In genomic region chr19:17751103-17751911, GRCh38 we compare ENCODE assay signal across 1 cellular context.
A peak's percentile ranks its signal among the peaks of the same experiment; 100 is the strongest.
TF ChIP-seq lines count a peak whose summit lies in the region.

Gene FCHO1 (plus strand): TSS chr19:17751477. CDS start chr19:17755165, 3,688 bp downstream.

TF ChIP-seq in GM12878, 131 proteins besides CTCF, POLR2A, EP300 and RAD21 (continued from another document and continues in another):
- TF ChIP-seq PRDM15 (CRISPR knock-in tag; IDR thresholded peaks at IDR 0.05) (no peak), IRF3 (IDR thresholded peaks at IDR 0.05) (no peak), ATF7 (IDR thresholded peaks at IDR 0.05; ENCODE audit: low read depth) (peak; percentile 70), TCF12 (IDR thresholded peaks at IDR 0.05; ENCODE audit: low read depth, low read length) (peak; percentile 70), YY1 (IDR thresholded peaks at IDR 0.05; ENCODE audit: low read depth, low read length) (peak; percentile 17; the same call in 1 of the 2 replicates), TCF7 (IDR thresholded peaks at IDR 0.05; ENCODE audit: borderline replicate concordance) (no peak), DPF2 (IDR thresholded peaks at IDR 0.05) (peak; percentile 94), ESRRA (IDR thresholded peaks at IDR 0.05; ENCODE audit: low read length) (no peak), IRF5 (IDR thresholded peaks at IDR 0.05; ENCODE audit: borderline replicate concordance) (no peak), PML (IDR thresholded peaks at IDR 0.05; ENCODE audit: low read length) (no peak), SMAD1 (IDR thresholded peaks at IDR 0.05; ENCODE audit: low read depth, partially characterized antibody) (peak; percentile 38), REST (IDR thresholded peaks at IDR 0.05; ENCODE audit: low read depth, low read length) (no peak), POLR2AphosphoS5 (IDR thresholded peaks at IDR 0.05; ENCODE audit: low read length) (peak; percentile 59; the same call in 1 of the 2 replicates), NR2C2 (IDR thresholded peaks at IDR 0.05; ENCODE audit: borderline replicate concordance, control insufficient read depth, insufficient read length, low read depth) (no peak), NR2F1 (conservative IDR thresholded peaks at IDR 0.05) (peak; percentile 95), TCF3 (IDR thresholded peaks at IDR 0.05; ENCODE audit: borderline replicate concordance, insufficient read depth, low read depth, low read length) (peak; percentile 74; the same call in 1 of the 2 replicates), MLLT1 (IDR thresholded peaks at IDR 0.05) (peak; percentile 53; the same call in 1 of the 2 replicates), ATF2 (IDR thresholded peaks at IDR 0.05; ENCODE audit: low read length) (no peak), BCL3 (IDR thresholded peaks at IDR 0.05; ENCODE audit: borderline replicate concordance, insufficient read depth, low read depth, low read length, poor library complexity, severe bottlenecking) (peak; percentile 14), SREBF1 (IDR thresholded peaks at IDR 0.05; ENCODE audit: low read length) (no peak), ETV6 (conservative IDR thresholded peaks at IDR 0.05 in 1 of 2, IDR thresholded peaks at IDR 0.05 in 1 of 2; ENCODE audit: borderline replicate concordance in 1 of 2, low read depth in 1 of 2) (peak in 1 of 2 experiments; percentile 65; a peak in 2 of 4 replicates), KDM1A (IDR thresholded peaks at IDR 0.05; ENCODE audit: borderline replicate concordance) (no peak), MXI1 (IDR thresholded peaks at IDR 0.05; ENCODE audit: low read depth, low read length) (peak; percentile 83), GABPA (IDR thresholded peaks at IDR 0.05; ENCODE audit: low read depth) (no peak), SIX5 (IDR thresholded peaks at IDR 0.05; ENCODE audit: low read depth, low read length, severe bottlenecking) (no peak), GATAD2B (conservative IDR thresholded peaks at IDR 0.05; ENCODE audit: low read depth) (peak; percentile 88), TBL1XR1 (IDR thresholded peaks at IDR 0.05; ENCODE audit: low read depth, low read length) (peak; percentile 89), ZSCAN29 (IDR thresholded peaks at IDR 0.05) (no peak), STAT1 (conservative IDR thresholded peaks at IDR 0.05) (0 out of 2 replicates have a peak, but pooled peaks have one; percentile 12), RFX5 (IDR thresholded peaks at IDR 0.05; ENCODE audit: low read depth, low read length) (peak; percentile 54; the same call in 1 of the 2 replicates), MEF2A (IDR thresholded peaks at IDR 0.05; ENCODE audit: insufficient read depth, low read depth, low read length) (no peak), NBN (IDR thresholded peaks at IDR 0.05) (peak; percentile 78), SP1 (IDR thresholded peaks at IDR 0.05; ENCODE audit: low read depth, low read length) (peak; percentile 47), PKNOX1 (IDR thresholded peaks at IDR 0.05) (peak; percentile 46; the same call in 1 of the 2 replicates), BMI1 (IDR thresholded peaks at IDR 0.05; ENCODE audit: borderline replicate concordance) (no peak), RBBP5 (conservative IDR thresholded peaks at IDR 0.05) (no peak), FOXK2 (IDR thresholded peaks at IDR 0.05) (peak; percentile 78), CBX5 (IDR thresholded peaks at IDR 0.05; ENCODE audit: low read depth) (no peak), TARDBP (IDR thresholded peaks at IDR 0.05; ENCODE audit: borderline replicate concordance) (peak; percentile 26; the same call in 1 of the 2 replicates), IKZF2 (IDR thresholded peaks at IDR 0.05) (peak; percentile 63 to 79; a peak in 3 of 4 replicates), NFIC (IDR thresholded peaks at IDR 0.05; ENCODE audit: low read depth, low read length) (peak; percentile 35; the same call in 1 of the 2 replicates), POLR2AphosphoS2 (IDR thresholded peaks at IDR 0.05; ENCODE audit: low read depth, low read length) (no peak), BRCA1 (IDR thresholded peaks at IDR 0.05; ENCODE audit: low read depth, low read length) (no peak), CHD1 (IDR thresholded peaks at IDR 0.05; ENCODE audit: low read depth, low read length) (0 out of 2 replicates have a peak, but pooled peaks have one; percentile 61), SIN3A (IDR thresholded peaks at IDR 0.05; ENCODE audit: low read depth, low read length) (peak; percentile 48; the same call in 1 of the 2 replicates), SRF (IDR thresholded peaks at IDR 0.05; ENCODE audit: low read depth in 2 of 2, low read length in 2 of 2) (peak; percentile 80; a peak in 3 of 4 replicates), JUND (IDR thresholded peaks at IDR 0.05; ENCODE audit: low read depth, low read length) (no peak), PBX3 (IDR thresholded peaks at IDR 0.05; ENCODE audit: insufficient replicate concordance, low read depth, low read length) (no peak), CREB1 (IDR thresholded peaks at IDR 0.05; ENCODE audit: low read depth) (peak; percentile 58), SPI1 (IDR thresholded peaks at IDR 0.05; ENCODE audit: borderline replicate concordance, insufficient read depth, low read depth, low read length) (no peak; the same call in 1 of the 2 replicates), KAT2A (conservative IDR thresholded peaks at IDR 0.05; ENCODE audit: control insufficient read depth, low read depth, low read length) (no peak), EZH2 (IDR thresholded peaks at IDR 0.05; ENCODE audit: borderline replicate concordance, control insufficient read depth, low read depth, low read length) (no peak)
